ENCODE assay signal across 21 cellular contexts in genomic region chr5:146290318-146290717, GRCh38. TPM values are rescaled to one million over a fixed set of nuclear protein-coding genes. Genes with fewer than 3 reads are reported as not detected.
DNase-seq lines count a peak whose midpoint lies in the region; ATAC-seq, FAIRE-seq and TF ChIP-seq lines count a peak whose summit lies in the region.
"Had no signal": no experiment of that assay in that cellular context is flagged by ENCODE, and none has a peak within 500 bp of the region (broad histone marks: within the 10 kb centered on the region; RNA-seq: fewer than 3 reads in every experiment).

No MANE protein-coding gene starts in this region.

- no peak overlapping the region for H4K8ac ChIP-seq in neuronal stem cell (ENCODE audit: low read depth, low read length)

- peaks cover 19% of the 10 kb centered on the region for H3K4me1 ChIP-seq in psoas muscle
- no peaks in the 10 kb centered on the region for H3K4me1 ChIP-seq in neuronal stem cell (ENCODE audit: control insufficient read depth in 2 of 2, insufficient read depth in 1 of 2, low read depth in 1 of 2, low read length in 2 of 2)
- H3K4me1 ChIP-seq: heart right ventricle, SJSA1 had no signal

- peak; percentile 73 to 92 (median 83) for ATAC-seq in psoas muscle
- ATAC-seq: GM23338, heart right ventricle had no signal

- H3K27me3 ChIP-seq in psoas muscle (ENCODE audit: insufficient read depth in 3 of 3, low read length in 2 of 3) = no peaks in the 10 kb centered on the region
- no peaks in the 10 kb centered on the region for H3K27me3 ChIP-seq in neuronal stem cell (ENCODE audit: control insufficient read depth in 3 of 3, insufficient read depth in 3 of 3, low read depth in 1 of 3, low read length in 3 of 3)
- H3K27me3 ChIP-seq: heart right ventricle, SJSA1 had no signal

- H3K36me3 ChIP-seq in psoas muscle (ENCODE audit: insufficient read depth in 1 of 2, low read depth in 1 of 2) (peaks cover 0 to 28% of the 10 kb centered on the region in 2 donors), neuronal stem cell (replicated peaks in 1 of 2; ENCODE audit: control insufficient read depth in 2 of 2, insufficient read depth in 2 of 2, low read length in 2 of 2) (peaks cover 0 to 27% of the 10 kb centered on the region in 2 donors)

- no peak overlapping the region for H2BK120ac ChIP-seq in neuronal stem cell (ENCODE audit: low read depth, low read length)

- H3K4me2 ChIP-seq in neuronal stem cell (ENCODE audit: insufficient read depth, low read length, poor library complexity, severe bottlenecking) = no peak overlapping the region
- H3K4me2 ChIP-seq: GM23338 had no signal

- H3K9me3 ChIP-seq in psoas muscle (no peaks in the 10 kb centered on the region), neuronal stem cell (replicated peaks in 1 of 2; ENCODE audit: control insufficient read depth in 2 of 2, insufficient read depth in 1 of 2, low read depth in 1 of 2, low read length in 2 of 2) (no peaks in the 10 kb centered on the region)
- H3K9me3 ChIP-seq: heart right ventricle, SJSA1 had no signal

- H3K4ac ChIP-seq in neuronal stem cell (ENCODE audit: low read length) = no peak overlapping the region

- H2AK5ac ChIP-seq in neuronal stem cell (ENCODE audit: low read depth, low read length) = no peak overlapping the region

- H3K9ac ChIP-seq in neuronal stem cell (ENCODE audit: low read depth, low read length, poor library complexity) = no peak overlapping the region

- no peaks in the 10 kb centered on the region for H3K79me1 ChIP-seq in neuronal stem cell (ENCODE audit: low read depth, low read length)

- WGBS in psoas muscle, 3 donors = 32 to 63% (median 37%) methylated on average over 2 of the region's 2 CpGs
- no CpG with 5 or more reads among the region's 2 CpGs for WGBS in neuronal stem cell (ENCODE audit: extremely low coverage in 2 of 2, insufficient read length in 2 of 2, insufficient replicate concordance in 1 of 2), 2 donors

- H2BK15ac ChIP-seq in neuronal stem cell (ENCODE audit: low read length) = no peak overlapping the region

- no peak overlapping the region for H2BK5ac ChIP-seq in neuronal stem cell (ENCODE audit: low read length)

- no peak overlapping the region for H3K18ac ChIP-seq in neuronal stem cell (ENCODE audit: low read length)

- no peak for TF ChIP-seq CTCF in choroid plexus epithelial cell (conservative IDR thresholded peaks at IDR 0.05; ENCODE audit: low read depth, low read length)
- TF ChIP-seq CTCF in psoas muscle (IDR thresholded peaks at IDR 0.05) = no peak

- no peak overlapping the region for H3K14ac ChIP-seq in neuronal stem cell (ENCODE audit: low read length)

- intact Hi-C loops in psoas muscle (cut with DNase I) = loop anchor here (5.0 kb wide), 2 partner anchors 137 to 152 kb away; no protein-coding TSS in a partner anchor

- H3K4me3 ChIP-seq in choroid plexus epithelial cell (ENCODE audit: low read depth, low read length) (no peak overlapping the region), psoas muscle (no peak overlapping the region), neuronal stem cell (ENCODE audit: low read length in 2 of 2) (no peak overlapping the region)
- H3K4me3 ChIP-seq: GM23338, heart right ventricle, SJSA1 had no signal

- H2BK12ac ChIP-seq in neuronal stem cell (ENCODE audit: low read length) = no peak overlapping the region

- H3K23ac ChIP-seq in neuronal stem cell (ENCODE audit: low read depth, low read length, poor library complexity) = no peak overlapping the region

- DNase-seq in HCEC 1CT (peak; percentile 12), NCI-H2196 treated with DMSO at 0.1 percent for 48 hours (lab: John Stamatoyannopoulos, UW; ENCODE audit: unreplicated experiment) (peak; percentile 47), choroid plexus epithelial cell (ENCODE audit: low read depth) (peak; percentile 24), psoas muscle (no peak), frontal cortex (ENCODE audit: low spot score in 2 of 2) (no peak), neuronal stem cell (ENCODE audit: low spot score) (no peak), MV-4-11 (lab: John Stamatoyannopoulos, UW) (no peak)
- DNase-seq: activated CD4-positive, alpha-beta T cell treated with anti-CD3 and anti-CD28 coated beads for 48 hours; activated naive CD4-positive, alpha-beta T cell; activated T-cell treated with anti-CD3 and anti-CD28 coated beads, Interleukin-2, amount 50 U/mL, for 48 hours; amygdala; CD4-positive, CD25-positive, alpha-beta regulatory T cell; heart right ventricle; mesenchymal stem cell; NCI-H1105 treated with DMSO at 0.1 percent for 48 hours; small intestine; stimulated activated CD4-positive, alpha-beta T cell treated with anti-CD3 and anti-CD28 coated beads, Interleukin-2, amount 100 ng/mL, for 24 hours had no signal

- no peak overlapping the region for H2AFZ ChIP-seq in neuronal stem cell (ENCODE audit: low read length)
- H2AFZ ChIP-seq: GM23338 had no signal

- H3K27ac ChIP-seq in psoas muscle (peak overlapping the region; percentile 18), neuronal stem cell (replicated peaks; ENCODE audit: low read length) (no peak overlapping the region)
- H3K27ac ChIP-seq: heart right ventricle, SJSA1 had no signal

- FAIRE-seq in frontal cortex (lab: Jason Lieb, UNC) = no peak
- FAIRE-seq: GM18507 had no signal

- H4K91ac ChIP-seq in neuronal stem cell (ENCODE audit: low read depth, low read length, poor library complexity) = no peak overlapping the region

RNA-seq across cellular contexts. Expression of gene POU4F3, which starts 48.3 kb away (rescaled TPM):
- total RNA-seq in psoas muscle (not detected), frontal cortex (not detected)
- under 1 TPM in 1 of 3 donors, not detected in 2; 0.04 TPM for polyA plus RNA-seq in psoas muscle
- polyA plus RNA-seq in neuronal stem cell (2013, experiment 1 of 2) = 0.06 TPM
- polyA plus RNA-seq in neuronal stem cell (2013, experiment 2 of 2) = 0.04 TPM
- total RNA-seq: NCI-H460 had no signal
- polyA plus RNA-seq: CD4-positive, CD25-positive, alpha-beta regulatory T cell; GM23338 had no signal

Comparison
In these comparisons a context has a peak if more than half of its experiments do, and no peak if none do; other contexts are left out.
1. DNase-seq: peak in HCEC 1CT (single experiment), NCI-H2196 treated with DMSO at 0.1 percent for 48 hours (single experiment) and choroid plexus epithelial cell (single experiment); none in psoas muscle (0 of 2), frontal cortex (0 of 2), neuronal stem cell (single experiment) and MV-4-11 (single experiment).